8 cellular contexts compared by ENCODE assay signal in genomic region chr4:87026795-87027495, GRCh38.
DNase-seq lines count a peak whose midpoint lies in the region; ATAC-seq and FAIRE-seq lines count a peak whose summit lies in the region.

No MANE protein-coding gene starts in this region.

- intact Hi-C loops in left colon (cut with DNase I, micrococcal nuclease), result no loop called here

- FAIRE-seq in GM18507 (lab: Jason Lieb, UNC), result peak; percentile 97

- DNase-seq in GM18507 (ENCODE audit: extremely low spot score, insufficient read length, low read depth) (peak; percentile 36), NAMALWA (ENCODE audit: low spot score) (peak; percentile 85), midbrain (lab: John Stamatoyannopoulos, UW) (peak; percentile 26), left colon (no peak), NCI-H2029 (lab: John Stamatoyannopoulos, UW) (no peak), NCI-H2196 treated with DMSO at 0.1 percent for 48 hours (lab: John Stamatoyannopoulos, UW; ENCODE audit: unreplicated experiment) (no peak), nucleus accumbens (lab: John Stamatoyannopoulos, UW) (no peak)

- peak; percentile 80 for ATAC-seq in HG02588 (IDR thresholded peaks at IDR 0.05; ENCODE audit: unreplicated experiment)
- no peak for ATAC-seq in left colon

Comparison
In these comparisons a context has a peak if more than half of its experiments do, and no peak if none do; other contexts are left out.
1. DNase-seq: peak in GM18507 (single experiment), NAMALWA (single experiment) and midbrain (single experiment); none in left colon (0 of 2), NCI-H2029 (single experiment), NCI-H2196 treated with DMSO at 0.1 percent for 48 hours (single experiment) and nucleus accumbens (0 of 56).